1 cellular context compared by ENCODE assay signal in genomic region chr20:58374027-58374850, GRCh38.
A peak's percentile ranks its signal among the peaks of the same experiment; 100 is the strongest.
TF ChIP-seq lines count a peak whose summit lies in the region.

No MANE protein-coding gene starts in this region.

TF ChIP-seq in H1, 55 proteins besides CTCF, POLR2A, EP300 and RAD21:
- TF ChIP-seq POLR2AphosphoS5 (IDR thresholded peaks at IDR 0.05; ENCODE audit: low read depth, low read length) = peak; percentile 36; the same call in 1 of the 2 replicates
- 0 out of 2 replicates have a peak, but pooled peaks have one; percentile 6 for TF ChIP-seq MAX (IDR thresholded peaks at IDR 0.05)
- no peak for TF ChIP-seq E2F6 (IDR thresholded peaks at IDR 0.05)
- peak; percentile 80 for TF ChIP-seq BACH1 (IDR thresholded peaks at IDR 0.05; ENCODE audit: low read length)
- no peak for TF ChIP-seq KDM1A (IDR thresholded peaks at IDR 0.05; ENCODE audit: borderline replicate concordance, low read length)
- peak; percentile 61; the same call in 1 of the 2 replicates for TF ChIP-seq MAFK (IDR thresholded peaks at IDR 0.05; ENCODE audit: low read depth, low read length)
- TF ChIP-seq YY1 (IDR thresholded peaks at IDR 0.05; ENCODE audit: low read depth, low read length) = peak; percentile 88
- no peak for TF ChIP-seq CBX8 (IDR thresholded peaks at IDR 0.05; ENCODE audit: borderline replicate concordance, low read depth, low read length)
- TF ChIP-seq RBBP5 (IDR thresholded peaks at IDR 0.05; ENCODE audit: borderline replicate concordance, low read depth, low read length) = 0 out of 2 replicates have a peak, but pooled peaks have one; percentile 63
TF ChIP-seq in H1: peak in this region for 6.
